ENCODE assay signal across 8 cellular contexts in genomic region chr19:15154002-15154612, GRCh38. TPM values are rescaled to one million over a fixed set of nuclear protein-coding genes. Genes with fewer than 3 reads are reported as not detected.
DNase-seq lines count a peak whose midpoint lies in the region; ATAC-seq and TF ChIP-seq lines count a peak whose summit lies in the region.

No MANE protein-coding gene starts in this region.

- H3K4me1 Mint-ChIP-seq in CD4-positive, alpha-beta T cell (ENCODE audit: low read depth): peaks cover 6% of the 10 kb centered on the region
- peaks cover 0 to 2% of the 10 kb centered on the region in 2 donors for H3K4me1 Mint-ChIP-seq in effector memory CD8-positive, alpha-beta T cell (ENCODE audit: low read depth in 2 of 2)
- no peaks in the 10 kb centered on the region for H3K4me1 Mint-ChIP-seq in osteocyte (ENCODE audit: unreplicated experiment)

- H3K27me3 ChIP-seq in CD4-positive, alpha-beta T cell (ENCODE audit: control insufficient read depth, insufficient read depth, low read length): no peaks in the 10 kb centered on the region
- H3K27me3 ChIP-seq in HCT116 (ENCODE audit: insufficient read depth, low read length) (no peaks in the 10 kb centered on the region), SJCRH30 (no peaks in the 10 kb centered on the region)

- H3K36me3 ChIP-seq in HCT116 (ENCODE audit: control insufficient read depth in 1 of 2, insufficient read depth in 2 of 2, low read length in 2 of 2): no peaks in the 10 kb centered on the region
- no peaks in the 10 kb centered on the region for H3K36me3 ChIP-seq in SJCRH30

- POLR2A ChIA-PET in CD4-positive, alpha-beta T cell (lab: Charles Lee): interaction anchor here (1.3 kb wide), 1 partner anchor 265 kb away, joined by 3 read pairs; the partner anchor contains the start of gene AKAP8L
- POLR2A ChIA-PET in HCT116 (lab: Charles Lee): no interaction called here

- peak; percentile 69 for TF ChIP-seq RAD21 in HCT116 (IDR thresholded peaks at IDR 0.05; ENCODE audit: low read depth)

- RAD21 ChIA-PET in HCT116 (lab: Charles Lee; ENCODE audit: low non-redundant PET in 1 of 2, low total read pairs in 2 of 2, uncharacterized antibody in 2 of 2, unreplicated experiment in 2 of 2): interaction anchor here (0.8 to 1.6 kb wide), 2 partner anchors 62 to 135 kb away, joined by 3 read pairs; no protein-coding TSS in a partner anchor

- no peaks in the 10 kb centered on the region for H3K36me3 Mint-ChIP-seq in CD4-positive, alpha-beta T cell (ENCODE audit: low read depth)
- H3K36me3 Mint-ChIP-seq in effector memory CD8-positive, alpha-beta T cell (ENCODE audit: insufficient read depth): no peaks in the 10 kb centered on the region
- no peaks in the 10 kb centered on the region for H3K36me3 Mint-ChIP-seq in osteocyte (ENCODE audit: unreplicated experiment)

- peak; percentile 52 for ATAC-seq in CD4-positive, alpha-beta T cell (ENCODE audit: poor library complexity)
- ATAC-seq in HCT116 (peak; percentile 66), HG03045 (IDR thresholded peaks at IDR 0.05; ENCODE audit: unreplicated experiment) (no peak), HG02970 (IDR thresholded peaks at IDR 0.05; ENCODE audit: low FRiP score, unreplicated experiment) (no peak)
- ATAC-seq in effector memory CD8-positive, alpha-beta T cell (replicated peaks): peak; percentile 43

- no peaks in the 10 kb centered on the region for H3K9me3 ChIP-seq in CD4-positive, alpha-beta T cell (ENCODE audit: control insufficient read depth, low read length)
- H3K9me3 ChIP-seq in HCT116 (ENCODE audit: control insufficient read depth in 1 of 2, insufficient read depth in 1 of 2, low read depth in 1 of 2, low read length in 2 of 2) (no peaks in the 10 kb centered on the region; a peak in 1 of 4 replicates), SJCRH30 (replicated peaks) (peaks cover 12% of the 10 kb centered on the region)

- intact Hi-C loops in CD4-positive, alpha-beta T cell (cut with DNase I, micrococcal nuclease): no loop called here
- intact Hi-C loops in HCT116 (cut with micrococcal nuclease): loop anchor here (5.0 kb wide), 2 partner anchors 282 to 403 kb away; no protein-coding TSS in a partner anchor

- no TSS peak for BruUV-seq in HCT116 (replicated peaks; lab: Mats Ljungman, UMichigan)

- H3K4me1 ChIP-seq in HCT116 (ENCODE audit: control insufficient read depth in 1 of 2, insufficient read depth in 2 of 2, low read length in 2 of 2) (no peaks in the 10 kb centered on the region), SJCRH30 (no peaks in the 10 kb centered on the region)

- H3K4me3 ChIP-seq in HCT116 (replicated peaks in 1 of 2; ENCODE audit: low read depth in 1 of 2, low read length in 2 of 2) (no peak overlapping the region), SJCRH30 (no peak overlapping the region)

- no peak overlapping the region for H3K4me2 ChIP-seq in HCT116 (ENCODE audit: low read length)

- H3K27ac Mint-ChIP-seq in CD4-positive, alpha-beta T cell: no peak overlapping the region
- no peak overlapping the region for H3K27ac Mint-ChIP-seq in effector memory CD8-positive, alpha-beta T cell
- H3K27ac Mint-ChIP-seq in osteocyte (ENCODE audit: unreplicated experiment): no peak overlapping the region

- no peak overlapping the region for H3K4me3 Mint-ChIP-seq in CD4-positive, alpha-beta T cell
- H3K4me3 Mint-ChIP-seq in effector memory CD8-positive, alpha-beta T cell: no peak overlapping the region
- H3K4me3 Mint-ChIP-seq in osteocyte (ENCODE audit: unreplicated experiment): no peak overlapping the region

- H2AFZ ChIP-seq in HCT116 (ENCODE audit: low read depth, low read length, poor library complexity, severe bottlenecking): no peak overlapping the region

- DNase-seq in CD4-positive, alpha-beta T cell: peak in 3 of 10 experiments; percentile 12 to 22 (median 15)
- DNase-seq in HCT116 (ENCODE audit: low read depth, low spot score) (peak; percentile 37), SJCRH30 (peak; percentile 79 to 92), osteocyte (ENCODE audit: extremely low spot score, unreplicated experiment) (no peak), ureter (ENCODE audit: low spot score) (no peak)
- peak in 2 of 3 experiments; percentile 17 to 33 for DNase-seq in effector memory CD8-positive, alpha-beta T cell

- no peaks in the 10 kb centered on the region for H3K9me3 Mint-ChIP-seq in CD4-positive, alpha-beta T cell
- no peaks in the 10 kb centered on the region for H3K9me3 Mint-ChIP-seq in effector memory CD8-positive, alpha-beta T cell
- H3K9me3 Mint-ChIP-seq in osteocyte (ENCODE audit: unreplicated experiment): no peaks in the 10 kb centered on the region

- TF ChIP-seq CTCF in CD4-positive, alpha-beta T cell (IDR thresholded peaks at IDR 0.05): peak; percentile 47
- TF ChIP-seq CTCF in HCT116 (IDR thresholded peaks at IDR 0.05 in 2 of 3, conservative IDR thresholded peaks at IDR 0.05 in 1 of 3; ENCODE audit: borderline replicate concordance in 1 of 3, insufficient read depth in 1 of 3, low read depth in 2 of 3, low read length in 2 of 3) (peak; percentile 49 to 74 (median 71); a peak in 5 of 6 replicates), osteocyte (IDR thresholded peaks at IDR 0.05) (peak; percentile 62)

- H3K79me2 ChIP-seq in HCT116 (ENCODE audit: insufficient read depth, low read length): no peaks in the 10 kb centered on the region

- no peaks in the 10 kb centered on the region for H4K20me1 ChIP-seq in HCT116 (ENCODE audit: insufficient read depth)

- CTCF ChIA-PET in CD4-positive, alpha-beta T cell (lab: Charles Lee): interaction anchor here (0.6 to 3.1 kb wide), 3 partner anchors 43 to 672 kb away, joined by 3 to 13 read pairs (median 3); no protein-coding TSS in a partner anchor
- CTCF ChIA-PET in HCT116 (lab: Charles Lee): interaction anchor here (0.8 to 0.9 kb wide), 2 partner anchors 62 to 67 kb away, joined by 3 read pairs; no protein-coding TSS in a partner anchor

- peaks cover 17% of the 10 kb centered on the region for H3K27me3 Mint-ChIP-seq in CD4-positive, alpha-beta T cell
- H3K27me3 Mint-ChIP-seq in effector memory CD8-positive, alpha-beta T cell: peaks cover 42 to 67% of the 10 kb centered on the region in 2 donors
- H3K27me3 Mint-ChIP-seq in osteocyte (ENCODE audit: unreplicated experiment): peaks cover 6% of the 10 kb centered on the region

- no peak for TF ChIP-seq POLR2A in HCT116 (IDR thresholded peaks at IDR 0.05; ENCODE audit: borderline replicate concordance, extremely low read depth, insufficient read depth, insufficient read length)

- no peak overlapping the region for H3K27ac ChIP-seq in CD4-positive, alpha-beta T cell (ENCODE audit: low read depth, low read length)
- no peak overlapping the region for H3K27ac ChIP-seq in HCT116 (ENCODE audit: low read depth, low read length)
- H3K27ac ChIP-seq in SJCRH30: no peak overlapping the region

- H3K9ac ChIP-seq in HCT116 (ENCODE audit: low read length): no peak overlapping the region

- H3K9me2 ChIP-seq in HCT116 (ENCODE audit: insufficient read depth): no peaks in the 10 kb centered on the region

TF ChIP-seq in HCT116, 20 proteins besides CTCF, POLR2A, EP300 and RAD21:
- 0 out of 2 replicates have a peak, but pooled peaks have one; percentile 35 for TF ChIP-seq CBX3 (IDR thresholded peaks at IDR 0.05; ENCODE audit: low read depth)
- no peak for TF ChIP-seq ZBTB33 (IDR thresholded peaks at IDR 0.05; ENCODE audit: extremely low read depth, insufficient replicate concordance, low read length)
- no peak for TF ChIP-seq EGR1 (IDR thresholded peaks at IDR 0.05; ENCODE audit: low read depth)
- TF ChIP-seq TCF7L2 (IDR thresholded peaks at IDR 0.05; ENCODE audit: borderline replicate concordance, extremely low read depth, insufficient read depth, insufficient read length): no peak

RNA-seq across cellular contexts. Expression of gene NOTCH3, which starts 46.7 kb away (rescaled TPM):
- not detected for total RNA-seq in CD4-positive, alpha-beta T cell
- total RNA-seq in HCT116 (2021; ENCODE audit: unreplicated experiment): 39.4 TPM
- polyA plus RNA-seq in HCT116 (2012): 32.1 and 52.5 TPM in 2 replicates
- 43.7 and 48.2 TPM in 2 replicates for total RNA-seq in SJCRH30 (2014; rRNA removed; shearing (Covaris generic))
- 178 and 200 TPM in 2 replicates for total RNA-seq in osteocyte
- 125 TPM for total RNA-seq in ureter

RNA-seq across cellular contexts. Expression of gene SYDE1, which starts 46.9 kb away (rescaled TPM):
- under 1 TPM in 1 of 2 experiments, not detected in 1; 0.22 TPM for total RNA-seq in CD4-positive, alpha-beta T cell
- total RNA-seq in HCT116 (2021; ENCODE audit: unreplicated experiment) (4.9 TPM), osteocyte (64.4 and 74.6 TPM in 2 replicates), ureter (20.4 TPM)
- polyA plus RNA-seq in HCT116 (2012): 4.7 and 4.8 TPM in 2 replicates
- 37.7 and 38.3 TPM in 2 replicates for total RNA-seq in SJCRH30 (2014; rRNA removed; shearing (Covaris generic))

Comparison
In these comparisons a context has a peak if more than half of its experiments do, and no peak if none do; other contexts are left out.
1. ATAC-seq: peak in CD4-positive, alpha-beta T cell (single experiment), HCT116 (single experiment) and effector memory CD8-positive, alpha-beta T cell (single experiment); none in HG03045 (single experiment) and HG02970 (single experiment).
2. DNase-seq: peak in HCT116 (single experiment), SJCRH30 (2 of 2) and effector memory CD8-positive, alpha-beta T cell (2 of 3); none in osteocyte (single experiment) and ureter (single experiment).
3. RNA of gene NOTCH3, which starts 46.7 kb away (total RNA-seq): 178 to 200 TPM in osteocyte, 125 TPM in ureter (single experiment), 43.7 to 48.2 TPM in SJCRH30 and 39.4 TPM in HCT116 (single experiment); not detected in CD4-positive, alpha-beta T cell; every median in the first group is over 10 times any median in the second.
4. Peak in every context shown above with its lines, with median percentiles within 50 percentile points of each other: CTCF ChIP-seq.